Comparison of ENCODE assay signal across 8 cellular contexts in the genomic region with DNA sequence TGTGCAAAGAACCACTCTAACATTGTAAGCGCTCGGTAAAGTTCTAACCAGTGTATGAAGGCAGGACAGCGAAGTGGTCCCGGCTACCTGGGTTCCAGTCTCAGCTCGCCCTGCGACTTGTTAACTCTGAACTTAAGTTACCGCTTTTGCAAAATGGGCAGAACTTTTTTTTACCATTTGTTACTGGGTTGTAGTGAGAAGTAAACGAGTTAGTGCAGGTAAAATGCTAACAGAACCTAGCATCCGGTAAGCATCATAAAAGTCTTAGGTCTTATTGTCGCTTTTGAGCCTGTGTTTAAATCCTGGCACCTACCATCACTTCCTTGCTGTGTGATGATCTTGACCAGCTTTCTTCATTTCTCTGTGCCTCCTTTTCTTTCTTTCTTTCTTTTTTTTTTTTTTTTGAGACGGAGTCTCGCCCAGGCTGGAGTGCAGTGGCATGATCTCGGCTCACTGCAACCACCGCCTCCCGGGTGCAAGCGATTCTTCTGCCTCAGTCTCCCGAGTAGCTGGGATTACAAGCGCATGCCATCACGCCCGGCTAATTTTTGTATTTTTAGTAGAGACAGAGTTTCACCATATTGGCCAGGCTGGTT. TPM values are rescaled to one million over a fixed set of nuclear protein-coding genes. Genes with fewer than 3 reads are reported as not detected.
DNase-seq lines count a peak whose midpoint lies in the region; ATAC-seq and TF ChIP-seq lines count a peak whose summit lies in the region.

No MANE protein-coding gene starts in this region.

- TF ChIP-seq EP300 in stomach (IDR thresholded peaks at IDR 0.05): no peak

- H3K27ac Mint-ChIP-seq in activated naive CD4-positive, alpha-beta T cell treated with anti-CD3 and anti-CD28 coated beads, Interleukin-2, amount 50 U/mL, for 72 hours: peak overlapping the region; percentile 90 to 96

- RAD21 ChIA-PET in HCT116 (lab: Charles Lee; ENCODE audit: low non-redundant PET in 1 of 2, low total read pairs in 2 of 2, uncharacterized antibody in 2 of 2, unreplicated experiment in 2 of 2): interaction anchor here in 1 of 2 experiments (0.7 kb wide), 1 partner anchor 151 kb away, joined by 3 read pairs; no protein-coding TSS in a partner anchor

- TF ChIP-seq CTCF in 22Rv1 (IDR thresholded peaks at IDR 0.05): no peak
- no peak for TF ChIP-seq CTCF in HCT116 (IDR thresholded peaks at IDR 0.05 in 2 of 3, conservative IDR thresholded peaks at IDR 0.05 in 1 of 3; ENCODE audit: borderline replicate concordance in 1 of 3, insufficient read depth in 1 of 3, low read depth in 2 of 3, low read length in 2 of 3)
- no peak for TF ChIP-seq CTCF in stomach (IDR thresholded peaks at IDR 0.05)

- H3K79me2 ChIP-seq in HCT116 (ENCODE audit: insufficient read depth, low read length): peaks cover 79% of the 10 kb centered on the region

- DNase-seq in HCT116 (ENCODE audit: low read depth, low spot score) (peak; percentile 24), stomach (no peak), 8988T (no peak)
- no peak for DNase-seq in activated naive CD4-positive, alpha-beta T cell treated with anti-CD3 and anti-CD28 coated beads, Interleukin-2, amount 50 U/mL, for 72 hours (ENCODE audit: low spot score in 2 of 2)

- H3K4me2 ChIP-seq in HCT116 (ENCODE audit: low read length): peak overlapping the region; percentile 91

- H3K27ac ChIP-seq in 22Rv1 (peak overlapping the region; percentile 93), HCT116 (ENCODE audit: low read depth, low read length) (peak overlapping the region; percentile 100), stomach (peak overlapping the region; percentile 71 to 86 (median 80))

- BruUV-seq in HCT116 (replicated peaks; lab: Mats Ljungman, UMichigan): TSS peak; percentile 13

- H3K36me3 Mint-ChIP-seq in activated naive CD4-positive, alpha-beta T cell treated with anti-CD3 and anti-CD28 coated beads, Interleukin-2, amount 50 U/mL, for 72 hours: peaks cover 12 to 29% of the 10 kb centered on the region in 2 donors

- H3K9me3 ChIP-seq in HCT116 (ENCODE audit: control insufficient read depth in 1 of 2, insufficient read depth in 1 of 2, low read depth in 1 of 2, low read length in 2 of 2): no peaks in the 10 kb centered on the region
- peaks cover 3% of the 10 kb centered on the region for H3K9me3 ChIP-seq in iPS-18c (ENCODE audit: control insufficient read depth, insufficient read depth, low read length)
- no peaks in the 10 kb centered on the region for H3K9me3 ChIP-seq in stomach

- peak overlapping the region; percentile 3 for H2AFZ ChIP-seq in HCT116 (ENCODE audit: low read depth, low read length, poor library complexity, severe bottlenecking)

- CTCF ChIA-PET in HCT116 (lab: Charles Lee): interaction anchor here (1.0 to 2.2 kb wide), 7 partner anchors 16 to 152 kb away, joined by 3 to 9 read pairs (median 4); no protein-coding TSS in a partner anchor

- no peak for TF ChIP-seq POLR2A in HCT116 (IDR thresholded peaks at IDR 0.05; ENCODE audit: borderline replicate concordance, extremely low read depth, insufficient read depth, insufficient read length)
- no peak for TF ChIP-seq POLR2A in stomach (IDR thresholded peaks at IDR 0.05)

- H3K36me3 ChIP-seq in HCT116 (ENCODE audit: control insufficient read depth in 1 of 2, insufficient read depth in 2 of 2, low read length in 2 of 2) (peaks cover 12 to 40% of the 10 kb centered on the region in 2 experiments; a peak in 3 of 4 replicates), stomach (peaks cover 6 to 45% (median 33%) of the 10 kb centered on the region in 4 donors)

- no peak for TF ChIP-seq RAD21 in HCT116 (IDR thresholded peaks at IDR 0.05; ENCODE audit: low read depth)

- H3K9me3 Mint-ChIP-seq in activated naive CD4-positive, alpha-beta T cell treated with anti-CD3 and anti-CD28 coated beads, Interleukin-2, amount 50 U/mL, for 72 hours: no peaks in the 10 kb centered on the region

- peak overlapping the region; percentile 98 for H3K9ac ChIP-seq in HCT116 (ENCODE audit: low read length)

- no peak for ATAC-seq in HCT116
- peak in 1 of 2 donors; percentile 10 for ATAC-seq in activated naive CD4-positive, alpha-beta T cell treated with anti-CD3 and anti-CD28 coated beads, Interleukin-2, amount 50 U/mL, for 72 hours
- ATAC-seq in HG03354 (IDR thresholded peaks at IDR 0.05; ENCODE audit: poor library complexity, severe bottlenecking, unreplicated experiment): no peak
- ATAC-seq in GM19455 (IDR thresholded peaks at IDR 0.05; ENCODE audit: unreplicated experiment): no peak

- no peaks in the 10 kb centered on the region for H3K9me2 ChIP-seq in HCT116 (ENCODE audit: insufficient read depth)

- intact Hi-C loops in HCT116 (cut with micrococcal nuclease): loop anchor here (2.0 to 5.0 kb wide), 2 partner anchors 34 to 145 kb away; a partner anchor contains a TSS
- intact Hi-C loops in stomach (cut with DNase I; ENCODE audit: low total_unique reads): no loop called here

- H3K27me3 ChIP-seq in HCT116 (ENCODE audit: insufficient read depth, low read length): no peaks in the 10 kb centered on the region
- H3K27me3 ChIP-seq in stomach: no peaks in the 10 kb centered on the region

- POLR2A ChIA-PET in HCT116 (lab: Charles Lee): interaction anchor here (1.6 to 1.8 kb wide), 2 partner anchors 35 to 38 kb away, joined by 7 to 16 read pairs; no protein-coding TSS in a partner anchor

- peaks cover 15% of the 10 kb centered on the region; the same call in 1 of the 2 replicates for H4K20me1 ChIP-seq in HCT116 (ENCODE audit: insufficient read depth)

- H3K4me3 ChIP-seq in HCT116 (replicated peaks in 1 of 2; ENCODE audit: low read depth in 1 of 2, low read length in 2 of 2) (peak overlapping the region; percentile 97 to 98), iPS-18c (ENCODE audit: insufficient read depth, low read depth, low read length) (peak overlapping the region; percentile 89; the same call in 1 of the 2 replicates), stomach (peak overlapping the region; percentile 86 to 100 (median 98))

- H3K4me1 ChIP-seq in HCT116 (ENCODE audit: control insufficient read depth in 1 of 2, insufficient read depth in 2 of 2, low read length in 2 of 2): peaks cover 21 to 43% of the 10 kb centered on the region in 2 experiments; a peak in 3 of 4 replicates
- H3K4me1 ChIP-seq in stomach: peaks cover 37 to 64% (median 56%) of the 10 kb centered on the region in 4 donors

- 10 to 12% (median 11%) methylated on average over 20 of the region's 20 CpGs for WGBS in stomach, 5 donors

TF ChIP-seq in HCT116, 20 proteins besides CTCF, POLR2A, EP300 and RAD21:
- TF ChIP-seq EGR1 (IDR thresholded peaks at IDR 0.05; ENCODE audit: low read depth) (0 out of 2 replicates have a peak, but pooled peaks have one; percentile 31), SRF (IDR thresholded peaks at IDR 0.05; ENCODE audit: low read depth) (no peak)

RNA-seq across cellular contexts. Expression of a gene that starts 0.7 kb away (rescaled TPM):
- 84.4 TPM for total RNA-seq in HCT116 (2021; ENCODE audit: unreplicated experiment)
- 69.3 and 80.8 TPM in 2 replicates for polyA plus RNA-seq in HCT116 (2012)
- 10 to 100 TPM; 65.5 to 82.4 TPM for total RNA-seq in activated naive CD4-positive, alpha-beta T cell treated with anti-CD3 and anti-CD28 coated beads, Interleukin-2, amount 50 U/mL, for 72 hours
- total RNA-seq in stomach: 100 to 1,000 TPM in 1 of 5 donors, 10 to 100 TPM in 4; 29.6 to 373 (median 36.5) TPM
- polyA plus RNA-seq in stomach: 10 to 100 TPM; 64.7 to 88.2 (median 77.9) TPM

RNA-seq across cellular contexts. Expression of a gene that starts 0.8 kb away (rescaled TPM):
- total RNA-seq in HCT116 (2021; ENCODE audit: unreplicated experiment): 181 TPM
- polyA plus RNA-seq in HCT116 (2012): 101 and 119 TPM in 2 replicates
- 10 to 100 TPM; 56.0 to 67.0 TPM for total RNA-seq in activated naive CD4-positive, alpha-beta T cell treated with anti-CD3 and anti-CD28 coated beads, Interleukin-2, amount 50 U/mL, for 72 hours
- total RNA-seq in stomach: 100 to 1,000 TPM in 1 of 5 donors, 10 to 100 TPM in 4; 10.1 to 122 (median 26.3) TPM
- 10 to 100 TPM in 1 of 3 donors, 1 to 10 TPM in 2; 6.9 to 26.2 (median 9.5) TPM for polyA plus RNA-seq in stomach

RNA-seq across cellular contexts. Expression of a gene that starts 14.6 kb away (rescaled TPM):
- total RNA-seq in HCT116 (2021; ENCODE audit: unreplicated experiment): 2.6 TPM
- 1.3 and 1.8 TPM in 2 replicates for polyA plus RNA-seq in HCT116 (2012)
- 1 to 10 TPM in 1 of 2 donors, under 1 TPM in 1; 0.71 to 3.2 TPM for total RNA-seq in activated naive CD4-positive, alpha-beta T cell treated with anti-CD3 and anti-CD28 coated beads, Interleukin-2, amount 50 U/mL, for 72 hours
- 10 to 100 TPM in 2 of 5 donors, 1 to 10 TPM in 2, not detected in 1; 1.3 to 19.3 (median 7.6) TPM for total RNA-seq in stomach
- 1 to 10 TPM; 4.1 to 5.5 (median 5.0) TPM for polyA plus RNA-seq in stomach

RNA-seq across cellular contexts. Expression of a gene that starts 32.9 kb away (rescaled TPM):
- total RNA-seq in HCT116 (2021; ENCODE audit: unreplicated experiment) (149 TPM), stomach (100 to 1,000 TPM in 3 of 5 donors, 10 to 100 TPM in 2; 20.4 to 942 (median 117) TPM)
- polyA plus RNA-seq in HCT116 (2012): 202 and 225 TPM in 2 replicates
- 10 to 100 TPM; 67.2 to 77.1 TPM for total RNA-seq in activated naive CD4-positive, alpha-beta T cell treated with anti-CD3 and anti-CD28 coated beads, Interleukin-2, amount 50 U/mL, for 72 hours
- polyA plus RNA-seq in stomach: 100 to 1,000 TPM in 1 of 3 donors, 10 to 100 TPM in 2; 74.8 to 114 (median 94.7) TPM

RNA-seq across cellular contexts. Expression of a gene that starts 32.9 kb away (rescaled TPM):
- 247 TPM for total RNA-seq in HCT116 (2021; ENCODE audit: unreplicated experiment)
- polyA plus RNA-seq in HCT116 (2012): 284 and 315 TPM in 2 replicates
- 100 to 1,000 TPM; 111 to 174 TPM for total RNA-seq in activated naive CD4-positive, alpha-beta T cell treated with anti-CD3 and anti-CD28 coated beads, Interleukin-2, amount 50 U/mL, for 72 hours
- total RNA-seq in stomach: 100 to 1,000 TPM in 3 of 5 donors, 10 to 100 TPM in 2; 32.3 to 421 (median 150) TPM
- polyA plus RNA-seq in stomach: 10 to 100 TPM; 64.3 to 87.2 (median 64.6) TPM
